In genomic region chr11:102793677-102794290, GRCh38 we compare ENCODE assay signal across 1 cellular context.
TF ChIP-seq lines count a peak whose summit lies in the region.

No MANE protein-coding gene starts in this region.

TF ChIP-seq in GM12878, 131 proteins besides CTCF, POLR2A, EP300 and RAD21:
- TF ChIP-seq CHD2 (IDR thresholded peaks at IDR 0.05; ENCODE audit: borderline replicate concordance, low read depth, low read length) (no peak), SIX5 (IDR thresholded peaks at IDR 0.05; ENCODE audit: low read depth, low read length, severe bottlenecking) (no peak), HDAC6 (IDR thresholded peaks at IDR 0.05; ENCODE audit: unreplicated experiment) (no peak), ETV6 (conservative IDR thresholded peaks at IDR 0.05 in 1 of 2, IDR thresholded peaks at IDR 0.05 in 1 of 2; ENCODE audit: borderline replicate concordance in 1 of 2, low read depth in 1 of 2) (no peak), CEBPB (IDR thresholded peaks at IDR 0.05; ENCODE audit: borderline replicate concordance in 1 of 2, low read depth in 2 of 2, low read length in 2 of 2) (no peak), BCLAF1 (IDR thresholded peaks at IDR 0.05) (no peak), ZNF592 (IDR thresholded peaks at IDR 0.05) (no peak), SMARCA5 (IDR thresholded peaks at IDR 0.05) (no peak), YY1 (IDR thresholded peaks at IDR 0.05; ENCODE audit: low read depth, low read length) (no peak), ZNF217 (IDR thresholded peaks at IDR 0.05) (no peak), BCL3 (IDR thresholded peaks at IDR 0.05; ENCODE audit: borderline replicate concordance, insufficient read depth, low read depth, low read length, poor library complexity, severe bottlenecking) (no peak), PRDM15 (CRISPR knock-in tag; IDR thresholded peaks at IDR 0.05) (no peak), CREB1 (IDR thresholded peaks at IDR 0.05; ENCODE audit: low read depth) (no peak), SIN3A (IDR thresholded peaks at IDR 0.05; ENCODE audit: low read depth, low read length) (no peak), ZNF622 (IDR thresholded peaks at IDR 0.05) (no peak), CHD1 (IDR thresholded peaks at IDR 0.05; ENCODE audit: low read depth, low read length) (no peak), ZNF207 (IDR thresholded peaks at IDR 0.05; ENCODE audit: borderline replicate concordance) (no peak)
